ENCODE assay signal across 8 cellular contexts in the genomic region with DNA sequence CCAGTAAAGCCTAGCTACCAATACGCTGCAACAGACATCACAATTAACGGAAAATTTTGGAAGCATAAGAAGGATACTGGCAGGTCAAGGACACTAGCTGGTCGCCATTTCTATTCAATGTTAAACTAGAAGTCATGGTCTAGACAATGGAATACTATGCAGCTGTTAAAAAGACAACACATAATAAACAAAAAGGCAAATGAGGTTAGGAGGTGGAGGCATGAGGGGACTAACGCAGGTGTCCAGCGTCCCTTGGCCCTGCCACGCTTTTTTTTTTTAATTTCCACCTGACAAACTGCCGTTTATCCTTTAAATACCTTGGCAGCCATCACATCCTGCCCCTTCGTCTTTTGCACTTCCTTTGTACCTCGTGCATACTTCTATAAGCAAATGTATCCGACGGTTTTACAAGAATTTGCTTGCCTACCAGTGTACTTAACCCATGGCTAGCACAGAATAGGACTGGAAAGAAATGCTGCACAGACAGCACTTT. TPM values are rescaled to one million over a fixed set of nuclear protein-coding genes. Genes with fewer than 3 reads are reported as not detected.
A peak's percentile ranks its signal among the peaks of the same experiment; 100 is the strongest.
DNase-seq lines count a peak whose midpoint lies in the region; ATAC-seq and TF ChIP-seq lines count a peak whose summit lies in the region.

No MANE protein-coding gene starts in this region.

- no TSS peak for BruUV-seq in mammary epithelial cell (replicated peaks; lab: Mats Ljungman, UMichigan)

- H2AFZ ChIP-seq in mammary epithelial cell (ENCODE audit: low read depth, low read length) = peak overlapping the region; percentile 90

- H3K9me3 ChIP-seq in right atrium auricular region = no peaks in the 10 kb centered on the region
- no peaks in the 10 kb centered on the region for H3K9me3 ChIP-seq in mammary epithelial cell (replicated peaks; ENCODE audit: insufficient read depth, low read length)
- H3K9me3 ChIP-seq in mononuclear cell (ENCODE audit: low read depth, low read length) = no peaks in the 10 kb centered on the region
- no peaks in the 10 kb centered on the region for H3K9me3 ChIP-seq in aorta (ENCODE audit: control insufficient read depth, low read length)

- no peaks in the 10 kb centered on the region for H4K20me1 ChIP-seq in mammary epithelial cell (ENCODE audit: insufficient read depth, low read length)

- H3K4me3 ChIP-seq in right atrium auricular region = peak overlapping the region; percentile 70 to 77
- peak overlapping the region; percentile 71 to 79 (median 74) for H3K4me3 ChIP-seq in mammary epithelial cell (replicated peaks in 1 of 3; ENCODE audit: insufficient read depth in 1 of 3, low read depth in 2 of 3, low read length in 3 of 3)
- peak overlapping the region; percentile 57 for H3K4me3 ChIP-seq in mononuclear cell (ENCODE audit: low read length)
- H3K4me3 ChIP-seq in aorta (ENCODE audit: low read length in 2 of 2) = peak overlapping the region; percentile 81 to 91

- intact Hi-C loops in cardiac septum (cut with DNase I) = no loop called here
- intact Hi-C loops in mammary epithelial cell (cut with micrococcal nuclease) = loop anchor here (2.0 kb wide), 1 partner anchor 99 kb away; no protein-coding TSS in a partner anchor
- intact Hi-C loops in aorta (cut with DNase I) = loop anchor here in 1 of 2 donors (2.0 kb wide), 1 partner anchor 167 kb away; no protein-coding TSS in a partner anchor

- no peak for ATAC-seq in aorta (ENCODE audit: low FRiP score)
- no peak for ATAC-seq in HG03342 (IDR thresholded peaks at IDR 0.05; ENCODE audit: unreplicated experiment)
- ATAC-seq in GM19023 (IDR thresholded peaks at IDR 0.05; ENCODE audit: unreplicated experiment) = no peak

- in situ Hi-C loops in mammary epithelial cell (cut with MboI; ENCODE audit: low sequenced_read_pairs in 2 of 2) = loop anchor here in 1 of 2 donors (25.0 kb wide), 1 partner anchor 363 kb away; no protein-coding TSS in a partner anchor

- dilution Hi-C loops in mammary epithelial cell (cut with HindIII; ENCODE audit: low sequenced_read_pairs) = loop anchor here (5.0 kb wide), 1 partner anchor 163 kb away; no protein-coding TSS in a partner anchor

- H3K79me2 ChIP-seq in mammary epithelial cell (ENCODE audit: insufficient read depth, low read length) = peaks cover 42% of the 10 kb centered on the region

- H3K4me1 ChIP-seq in right atrium auricular region (peaks cover 0 to 13% of the 10 kb centered on the region in 2 donors), mammary epithelial cell (ENCODE audit: insufficient read depth, low read length) (peaks cover 15% of the 10 kb centered on the region), mononuclear cell (ENCODE audit: insufficient read depth, low read length) (peaks cover 35% of the 10 kb centered on the region), aorta (ENCODE audit: control insufficient read depth in 1 of 2, insufficient read depth in 2 of 2, low read length in 2 of 2) (no peaks in the 10 kb centered on the region)

- H3K27ac ChIP-seq in right atrium auricular region (peak overlapping the region; percentile 79 to 84), mammary epithelial cell (ENCODE audit: insufficient read depth, low read depth, low read length) (peak overlapping the region; percentile 81), aorta (ENCODE audit: low read depth in 1 of 2, low read length in 2 of 2) (no peak overlapping the region)

- H3K27me3 ChIP-seq in right atrium auricular region = no peaks in the 10 kb centered on the region
- H3K27me3 ChIP-seq in mammary epithelial cell (ENCODE audit: insufficient read depth, low read length) = no peaks in the 10 kb centered on the region
- H3K27me3 ChIP-seq in mononuclear cell (ENCODE audit: insufficient read depth, low read length) = peaks cover 6% of the 10 kb centered on the region
- H3K27me3 ChIP-seq in aorta (ENCODE audit: control insufficient read depth in 1 of 2, insufficient read depth in 2 of 2, low read length in 1 of 2) = no peaks in the 10 kb centered on the region

- WGBS in mammary epithelial cell (ENCODE audit: low coverage, missing lambda C conversion rate) = 21% methylated on average over 11 of the region's 11 CpGs
- 46 to 48% methylated on average over 11 of the region's 11 CpGs for WGBS in aorta, 2 donors

- H3K9ac ChIP-seq in mammary epithelial cell (ENCODE audit: insufficient read depth, low read length) = peak overlapping the region; percentile 69

- TF ChIP-seq CTCF in right atrium auricular region (IDR thresholded peaks at IDR 0.05) (no peak), mammary epithelial cell (conservative IDR thresholded peaks at IDR 0.05 in 1 of 2, IDR thresholded peaks at IDR 0.05 in 1 of 2; ENCODE audit: extremely low read depth in 1 of 2, insufficient read depth in 1 of 2, low read depth in 1 of 2, low read length in 2 of 2) (no peak)

- H3K36me3 ChIP-seq in right atrium auricular region = no peaks in the 10 kb centered on the region
- no peaks in the 10 kb centered on the region for H3K36me3 ChIP-seq in mammary epithelial cell (ENCODE audit: insufficient read depth, low read length)
- no peaks in the 10 kb centered on the region for H3K36me3 ChIP-seq in aorta (ENCODE audit: control insufficient read depth in 1 of 2, insufficient read depth in 2 of 2, low read length in 1 of 2)

- DNase-seq in right atrium auricular region (ENCODE audit: low spot score) (no peak), cardiac septum (ENCODE audit: low spot score) (no peak), mammary epithelial cell (no peak), aorta (no peak), NCI-H1092 (lab: John Stamatoyannopoulos, UW) (no peak)

- CTCF ChIA-PET in mammary epithelial cell (lab: Charles Lee; ENCODE audit: low non-redundant PET) = no interaction called here

- H3K4me2 ChIP-seq in mammary epithelial cell (ENCODE audit: insufficient read depth, low read depth, low read length) = peak overlapping the region; percentile 94

RNA-seq across cellular contexts. Expression of gene SLC22A15, which starts 0.7 kb away (rescaled TPM):
- 10 to 100 TPM in 1 of 2 donors, 1 to 10 TPM in 1; 3.9 to 10.1 TPM for total RNA-seq in right atrium auricular region
- 9.8 TPM for total RNA-seq in cardiac septum
- total RNA-seq in mammary epithelial cell = 10 to 100 TPM; 43.6 to 51.2 TPM
- 6.4 TPM for polyA plus RNA-seq in mammary epithelial cell
- polyA minus RNA-seq in mammary epithelial cell = 5.1 TPM
- total RNA-seq in mononuclear cell = 6.4 TPM
- 1 to 10 TPM; 6.6 to 6.8 TPM for total RNA-seq in aorta
- 1 to 10 TPM; 2.9 to 4.4 TPM for polyA plus RNA-seq in aorta

Comparison
In these comparisons a context has a peak if more than half of its experiments do, and no peak if none do; other contexts are left out.
1. H3K27ac ChIP-seq: peak in right atrium auricular region (2 of 2) and mammary epithelial cell (single experiment); none in aorta (0 of 2).
2. Peak in every context shown above with its lines, with median percentiles within 50 percentile points of each other: H3K4me3 ChIP-seq.